ENCODE assay signal across 9 cellular contexts in the genomic region with DNA sequence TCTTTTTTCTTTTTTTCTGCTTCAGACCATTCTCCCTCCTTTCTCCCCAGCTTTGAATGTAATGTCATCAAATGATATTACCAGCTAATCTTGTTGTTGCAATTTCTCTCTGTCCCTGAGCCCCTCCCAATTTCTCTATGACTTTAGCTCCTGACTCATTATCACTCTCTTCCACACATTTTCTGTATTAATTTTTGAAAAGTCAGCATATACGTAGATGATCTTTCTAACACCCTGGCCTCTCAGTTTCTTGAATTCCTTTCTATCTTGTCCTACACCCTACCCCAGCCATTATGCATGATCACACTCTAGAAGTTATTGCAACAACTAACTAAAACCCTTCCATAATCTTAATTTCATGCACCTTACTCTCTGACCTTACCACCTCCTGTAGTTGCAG. TPM values are rescaled to one million over a fixed set of nuclear protein-coding genes. Genes with fewer than 3 reads are reported as not detected.
"Had no signal": no experiment of that assay in that cellular context is flagged by ENCODE, and none has a peak within 500 bp of the region (broad histone marks: within the 10 kb centered on the region; RNA-seq: fewer than 3 reads in every experiment).

No MANE protein-coding gene starts in this region.

- DNase-seq: GDM1, GF-D8 had no signal

- FAIRE-seq: G401.6, GM12878, GM12891, GM12892, GM18507, GM19239 had no signal

- H3K4me3 ChIP-seq: GM12878 had no signal

- ATAC-seq: GM12878 had no signal

RNA-seq across cellular contexts. Expression of a gene that starts 13.1 kb away (rescaled TPM):
- total RNA-seq: G401, GM12878 had no signal
- polyA plus RNA-seq: GM12878 had no signal
